28 cellular contexts compared by ENCODE assay signal in genomic region chr14:40476005-40476404, GRCh38.
DNase-seq lines count a peak whose midpoint lies in the region; ATAC-seq, FAIRE-seq and TF ChIP-seq lines count a peak whose summit lies in the region.
"Had no signal": no experiment of that assay in that cellular context is flagged by ENCODE, and none has a peak within 500 bp of the region (broad histone marks: within the 10 kb centered on the region; RNA-seq: fewer than 3 reads in every experiment).

No MANE protein-coding gene starts in this region.

- H2AFZ ChIP-seq in HepG2 (ENCODE audit: low read length): no peak overlapping the region

- BruUV-seq in HepG2 (replicated peaks; lab: Mats Ljungman, UMichigan): no TSS peak

- FAIRE-seq in HepG2 (lab: Jason Lieb, UNC): no peak
- FAIRE-seq: A204.1, A549, D721Med had no signal

- POLR2A ChIA-PET in HepG2 (lab: Yijun Ruan, JAX): no interaction called here

- TF ChIP-seq RAD21 in HepG2 (CRISPR knock-in tag; IDR thresholded peaks at IDR 0.05): no peak

- H3K4me3 ChIP-seq in HepG2 (replicated peaks in 1 of 3; ENCODE audit: insufficient read depth in 1 of 3, low read depth in 2 of 3, low read length in 3 of 3): no peak overlapping the region
- H3K4me3 ChIP-seq in right lobe of liver: no peak overlapping the region
- H3K4me3 ChIP-seq: A549; BLaER1; BLaER1 treated with 17β-estradiol and CSF1 and Interleukin-3, amounts not matched to agents 10 nM and 100 nM had no signal

- H3K36me3 ChIP-seq in HepG2 (replicated peaks in 1 of 2; ENCODE audit: control insufficient read depth in 1 of 2, insufficient read depth in 2 of 2, low read length in 2 of 2) (no peaks in the 10 kb centered on the region), right lobe of liver (no peaks in the 10 kb centered on the region)
- H3K36me3 ChIP-seq: BE2C; BLaER1; BLaER1 treated with 17β-estradiol and CSF1 and Interleukin-3, amounts not matched to agents 10 nM and 100 nM had no signal

- H3K4me1 ChIP-seq in HepG2 (ENCODE audit: insufficient read depth, low read length) (no peaks in the 10 kb centered on the region), right lobe of liver (no peaks in the 10 kb centered on the region)
- H3K4me1 ChIP-seq: A549; BE2C; BLaER1; BLaER1 treated with 17β-estradiol and CSF1 and Interleukin-3, amounts not matched to agents 10 nM and 100 nM; Caco-2 had no signal

- no peak overlapping the region for H3K27ac ChIP-seq in HepG2 (ENCODE audit: extremely low read length, insufficient read depth, low read length)
- H3K27ac ChIP-seq in right lobe of liver: no peak overlapping the region
- H3K27ac ChIP-seq: 22Rv1; A549; BLaER1; BLaER1 treated with 17β-estradiol and CSF1 and Interleukin-3, amounts not matched to agents 10 nM and 100 nM; C4-2B had no signal

- no peaks in the 10 kb centered on the region for H3K27me3 ChIP-seq in HepG2 (ENCODE audit: control insufficient read depth in 1 of 2, insufficient read depth in 2 of 2, low read length in 2 of 2)
- H3K27me3 ChIP-seq in right lobe of liver: no peaks in the 10 kb centered on the region
- H3K27me3 ChIP-seq: BE2C; BLaER1; BLaER1 treated with 17β-estradiol and CSF1 and Interleukin-3, amounts not matched to agents 10 nM and 100 nM had no signal

- intact Hi-C loops in HepG2 (cut with micrococcal nuclease; ENCODE audit: unreplicated experiment) (no loop called here), right lobe of liver (cut with DNase I) (no loop called here)

- H3K79me2 ChIP-seq in HepG2 (ENCODE audit: insufficient read depth, low read length): no peaks in the 10 kb centered on the region

- TF ChIP-seq EP300 in HepG2 (IDR thresholded peaks at IDR 0.05; ENCODE audit: low read depth in 2 of 2, low read length in 2 of 2) (no peak), HepG2 (CRISPR knock-in tag; IDR thresholded peaks at IDR 0.05; ENCODE audit: borderline replicate concordance) (no peak)

- 0% methylated on average over 1 of the region's 1 CpG for WGBS in HepG2 (ENCODE audit: low lambda C conversion rate)
- 64% methylated on average over 1 of the region's 1 CpG for WGBS in right lobe of liver (ENCODE audit: insufficient coverage, low coverage, low lambda C conversion rate, missing lambda C conversion rate)

- TF ChIP-seq POLR2A in HepG2 (IDR thresholded peaks at IDR 0.05; ENCODE audit: insufficient read depth in 1 of 2, low read depth in 2 of 2, low read length in 2 of 2) (no peak), right lobe of liver (IDR thresholded peaks at IDR 0.05) (no peak)

- no peak for TF ChIP-seq CTCF in HepG2 (CRISPR knock-in tag; IDR thresholded peaks at IDR 0.05)
- TF ChIP-seq CTCF in right lobe of liver (IDR thresholded peaks at IDR 0.05): no peak

- H3K9ac ChIP-seq in HepG2 (ENCODE audit: insufficient read depth, low read depth, low read length): no peak overlapping the region
- H3K9ac ChIP-seq: BLaER1; BLaER1 treated with 17β-estradiol and CSF1 and Interleukin-3, amounts not matched to agents 10 nM and 100 nM had no signal

- in situ Hi-C loops in HepG2 (cut with HindIII; ENCODE audit: extremely low pct_ligation_motif_present, low pct_unique_long_range_greater_than_20kb): no loop called here

- H3K9me3 ChIP-seq in HepG2 (ENCODE audit: low read length) (peaks cover 76% of the 10 kb centered on the region), right lobe of liver (no peaks in the 10 kb centered on the region)
- H3K9me3 ChIP-seq: BE2C had no signal

- ATAC-seq in HepG2 (no peak), right lobe of liver (no peak)
- ATAC-seq: A549; CD8-positive, alpha-beta T cell had no signal

- no peaks in the 10 kb centered on the region for H4K20me1 ChIP-seq in HepG2 (ENCODE audit: insufficient read depth, low read length)
- H4K20me1 ChIP-seq: BLaER1; BLaER1 treated with 17β-estradiol and CSF1 and Interleukin-3, amounts not matched to agents 10 nM and 100 nM had no signal

- DNase-seq in HepG2 (ENCODE audit: low spot score) (no peak), right lobe of liver (no peak)
- DNase-seq: 8988T; ACHN; AML-193; BE2C; C1 segment of cervical spinal cord; Calu3; CD4-positive, alpha-beta memory T cell; CD4-positive, alpha-beta T cell; CD4-positive, CD25-positive, alpha-beta regulatory T cell; CD8-positive, alpha-beta memory T cell; CD8-positive, alpha-beta T cell; COR-L47; DMS 273 treated with DMSO at 0.1 percent for 48 hours; DMS153; DMS53; DMS79; DMS79 treated with DMSO at 0.1 percent for 48 hours; EL had no signal

- CTCF ChIA-PET in HepG2 (lab: Yijun Ruan, JAX; ENCODE audit: low intra/inter-chr PET ratio, low total read pairs): no interaction called here

- H3K4me2 ChIP-seq in HepG2 (ENCODE audit: low read depth, low read length): no peak overlapping the region
- H3K4me2 ChIP-seq: A549; BLaER1; BLaER1 treated with 17β-estradiol and CSF1 and Interleukin-3, amounts not matched to agents 10 nM and 100 nM had no signal

TF ChIP-seq in HepG2, 621 proteins besides CTCF, POLR2A, EP300 and RAD21:
- peak; percentile 90 for TF ChIP-seq MNT (IDR thresholded peaks at IDR 0.05)
- TF ChIP-seq PREB (CRISPR knock-in tag; IDR thresholded peaks at IDR 0.05): no peak
- no peak for TF ChIP-seq ZNF75D (CRISPR knock-in tag; IDR thresholded peaks at IDR 0.05; ENCODE audit: borderline replicate concordance)
- TF ChIP-seq ESRRA (CRISPR knock-in tag; IDR thresholded peaks at IDR 0.05; ENCODE audit: low read depth): peak; percentile 55; the same call in 1 of the 2 replicates
- TF ChIP-seq SNAI1 (CRISPR knock-in tag; IDR thresholded peaks at IDR 0.05; ENCODE audit: borderline replicate concordance): no peak
- TF ChIP-seq, protein P1, sequence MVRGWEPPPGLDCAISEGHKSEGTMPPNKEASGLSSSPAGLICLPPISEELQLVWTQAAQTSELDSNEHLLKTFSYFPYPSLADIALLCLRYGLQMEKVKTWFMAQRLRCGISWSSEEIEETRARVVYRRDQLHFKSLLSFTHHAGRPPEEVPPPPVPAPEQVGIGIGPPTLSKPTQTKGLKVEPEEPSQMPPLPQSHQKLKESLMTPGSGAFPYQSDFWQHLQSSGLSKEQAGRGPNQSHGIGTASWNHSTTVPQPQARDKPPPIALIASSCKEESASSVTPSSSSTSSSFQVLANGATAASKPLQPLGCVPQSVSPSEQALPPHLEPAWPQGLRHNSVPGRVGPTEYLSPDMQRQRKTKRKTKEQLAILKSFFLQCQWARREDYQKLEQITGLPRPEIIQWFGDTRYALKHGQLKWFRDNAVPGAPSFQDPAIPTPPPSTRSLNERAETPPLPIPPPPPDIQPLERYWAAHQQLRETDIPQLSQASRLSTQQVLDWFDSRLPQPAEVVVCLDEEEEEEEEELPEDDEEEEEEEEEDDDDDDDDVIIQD (CRISPR knock-in tag; IDR thresholded peaks at IDR 0.05; ENCODE audit: low read depth): no peak
